Comparison of ENCODE assay signal across 19 cellular contexts in genomic region chr14:95760596-95760995, GRCh38. TPM values are rescaled to one million over a fixed set of nuclear protein-coding genes. Genes with fewer than 3 reads are reported as not detected.
A peak's percentile ranks its signal among the peaks of the same experiment; 100 is the strongest.
DNase-seq lines count a peak whose midpoint lies in the region; ATAC-seq and TF ChIP-seq lines count a peak whose summit lies in the region.
"Had no signal": no experiment of that assay in that cellular context is flagged by ENCODE, and none has a peak within 500 bp of the region (broad histone marks: within the 10 kb centered on the region; RNA-seq: fewer than 3 reads in every experiment).

No MANE protein-coding gene starts in this region.

- no peak overlapping the region for H2BK5ac ChIP-seq in trophoblast cell (ENCODE audit: low read depth, low read length, poor library complexity)

- no peak overlapping the region for H3K4ac ChIP-seq in trophoblast cell (ENCODE audit: low read depth, low read length)

- H2BK120ac ChIP-seq in trophoblast cell (ENCODE audit: insufficient read depth, low read length, poor library complexity) = no peak overlapping the region

- no peak overlapping the region for H2BK12ac ChIP-seq in trophoblast cell (ENCODE audit: low read length)

- no peaks in the 10 kb centered on the region for H3K27me3 ChIP-seq in trophoblast cell (ENCODE audit: insufficient read depth, low read length)
- H3K27me3 ChIP-seq: BLaER1 had no signal

- no peak overlapping the region for H4K8ac ChIP-seq in trophoblast cell (ENCODE audit: low read depth, low read length)

- H3K23ac ChIP-seq in trophoblast cell (ENCODE audit: low read length) = no peak overlapping the region

- TF ChIP-seq EP300 in Ishikawa (IDR thresholded peaks at IDR 0.05; ENCODE audit: borderline replicate concordance) = 0 out of 2 replicates have a peak, but pooled peaks have one; percentile 17

- no peak overlapping the region for H3K4me2 ChIP-seq in trophoblast cell (ENCODE audit: low read length)
- H3K4me2 ChIP-seq: BLaER1 had no signal

- no peak overlapping the region for H3K14ac ChIP-seq in trophoblast cell (ENCODE audit: low read length)

- no peak overlapping the region for H4K12ac ChIP-seq in trophoblast cell (ENCODE audit: low read depth, low read length)

- WGBS in trophoblast cell (ENCODE audit: extremely low coverage, insufficient coverage, insufficient read length) = no CpG with 5 or more reads among the region's 3 CpGs

- H3K4me3 ChIP-seq in trophoblast cell (ENCODE audit: low read depth, low read length) = no peak overlapping the region
- H3K4me3 ChIP-seq: BLaER1 had no signal

- DNase-seq in HCEC 1CT (peak; percentile 38), trophoblast cell (peak; percentile 22 to 60), occipital lobe (lab: John Stamatoyannopoulos, UW) (no peak)
- DNase-seq in stimulated activated naive CD8-positive, alpha-beta T cell treated with anti-CD3 and anti-CD28 coated beads, Interleukin-15, Interleukin-2, amounts not matched to agents 100 U/mL and 50 U/mL, for 24 hours = no peak
- DNase-seq: 8988T; ACHN; BE2C; C1 segment of cervical spinal cord; CD4-positive, alpha-beta memory T cell; CD4-positive, CD25-positive, alpha-beta regulatory T cell; CD8-positive, alpha-beta memory T cell; DMS 273 treated with DMSO at 0.1 percent for 48 hours; DMS79; DND-41; GF-D8 had no signal

- no peaks in the 10 kb centered on the region for H3K79me2 ChIP-seq in trophoblast cell (ENCODE audit: control insufficient read depth, insufficient read depth, low read length, poor library complexity)

- H3K36me3 ChIP-seq in trophoblast cell (ENCODE audit: control insufficient read depth in 1 of 2, insufficient read depth in 2 of 2, low read length in 2 of 2) = no peaks in the 10 kb centered on the region
- H3K36me3 ChIP-seq: BE2C had no signal

- H2AFZ ChIP-seq in trophoblast cell (ENCODE audit: insufficient read depth, low read length, poor library complexity) = no peak overlapping the region

- H3K18ac ChIP-seq in trophoblast cell (ENCODE audit: low read length) = no peak overlapping the region

- TF ChIP-seq RAD21 in Ishikawa (IDR thresholded peaks at IDR 0.05; ENCODE audit: low read depth) = no peak

- H3K9ac ChIP-seq in trophoblast cell (ENCODE audit: low read length) = no peak overlapping the region
- H3K9ac ChIP-seq: BLaER1 had no signal

- H4K91ac ChIP-seq in trophoblast cell (ENCODE audit: low read depth, low read length) = no peak overlapping the region

- no peak overlapping the region for H3K27ac ChIP-seq in trophoblast cell (ENCODE audit: low read depth, low read length)
- H3K27ac ChIP-seq: BLaER1 had no signal

- no peaks in the 10 kb centered on the region for H3K79me1 ChIP-seq in trophoblast cell (ENCODE audit: low read length)

- no peak overlapping the region for H2AK5ac ChIP-seq in trophoblast cell (ENCODE audit: low read length)

- H3K4me1 ChIP-seq in trophoblast cell (ENCODE audit: control insufficient read depth in 1 of 2, insufficient read depth in 2 of 2, low read length in 2 of 2) = peaks cover 5 to 6% of the 10 kb centered on the region in 2 experiments
- H3K4me1 ChIP-seq: BE2C had no signal

- H3K9me3 ChIP-seq in trophoblast cell (ENCODE audit: insufficient read depth, low read depth, low read length) = no peaks in the 10 kb centered on the region
- H3K9me3 ChIP-seq: BE2C, BLaER1 had no signal

- no peak for ATAC-seq in stimulated activated naive CD8-positive, alpha-beta T cell treated with anti-CD3 and anti-CD28 coated beads, Interleukin-15, Interleukin-2, amounts not matched to agents 100 U/mL and 50 U/mL, for 24 hours

TF ChIP-seq in Ishikawa, 13 proteins besides CTCF, POLR2A, EP300 and RAD21:
- no peak for TF ChIP-seq EGR1 (IDR thresholded peaks at IDR 0.05)
- TF ChIP-seq MAX (IDR thresholded peaks at IDR 0.05) = no peak
- no peak for TF ChIP-seq CREB1 (IDR thresholded peaks at IDR 0.05; ENCODE audit: low read depth)
- TF ChIP-seq TAF1 (IDR thresholded peaks at IDR 0.05; ENCODE audit: low read depth) = no peak
- no peak for TF ChIP-seq REST (IDR thresholded peaks at IDR 0.05; ENCODE audit: low read depth)
- TF ChIP-seq FOXM1 (IDR thresholded peaks at IDR 0.05; ENCODE audit: borderline replicate concordance, low read depth) = no peak
- TF ChIP-seq NFIC (IDR thresholded peaks at IDR 0.05) = no peak
- no peak for TF ChIP-seq CEBPB (IDR thresholded peaks at IDR 0.05)
- TF ChIP-seq USF1 (IDR thresholded peaks at IDR 0.05) = no peak
- TF ChIP-seq TEAD4 (IDR thresholded peaks at IDR 0.05) = no peak
- no peak for TF ChIP-seq TCF12 (IDR thresholded peaks at IDR 0.05; ENCODE audit: low read depth)
- no peak for TF ChIP-seq YY1 (IDR thresholded peaks at IDR 0.05; ENCODE audit: low read depth)
- TF ChIP-seq ZBTB7A (IDR thresholded peaks at IDR 0.05; ENCODE audit: low read depth) = no peak
TF ChIP-seq in Ishikawa: peak in this region for 0.

RNA-seq across cellular contexts. Expression of gene TCL1A, which starts 46.7 kb away (rescaled TPM):
- polyA plus RNA-seq in trophoblast cell (2013) = not detected in 2 replicates
- total RNA-seq in occipital lobe = 0.31 TPM
- total RNA-seq: A673; CD4-positive, alpha-beta memory T cell; CD8-positive, alpha-beta memory T cell had no signal
- polyA plus RNA-seq: AG04450; CD8-positive, alpha-beta memory T cell had no signal

Comparison
In these comparisons a context has a peak if more than half of its experiments do, and no peak if none do; other contexts are left out.
1. DNase-seq: peak in HCEC 1CT (single experiment) and trophoblast cell (2 of 2); none in stimulated activated naive CD8-positive, alpha-beta T cell treated with anti-CD3 and anti-CD28 coated beads, Interleukin-15, Interleukin-2, amounts not matched to agents 100 U/mL and 50 U/mL, for 24 hours (single experiment) and occipital lobe (single experiment).